In the genomic region with DNA sequence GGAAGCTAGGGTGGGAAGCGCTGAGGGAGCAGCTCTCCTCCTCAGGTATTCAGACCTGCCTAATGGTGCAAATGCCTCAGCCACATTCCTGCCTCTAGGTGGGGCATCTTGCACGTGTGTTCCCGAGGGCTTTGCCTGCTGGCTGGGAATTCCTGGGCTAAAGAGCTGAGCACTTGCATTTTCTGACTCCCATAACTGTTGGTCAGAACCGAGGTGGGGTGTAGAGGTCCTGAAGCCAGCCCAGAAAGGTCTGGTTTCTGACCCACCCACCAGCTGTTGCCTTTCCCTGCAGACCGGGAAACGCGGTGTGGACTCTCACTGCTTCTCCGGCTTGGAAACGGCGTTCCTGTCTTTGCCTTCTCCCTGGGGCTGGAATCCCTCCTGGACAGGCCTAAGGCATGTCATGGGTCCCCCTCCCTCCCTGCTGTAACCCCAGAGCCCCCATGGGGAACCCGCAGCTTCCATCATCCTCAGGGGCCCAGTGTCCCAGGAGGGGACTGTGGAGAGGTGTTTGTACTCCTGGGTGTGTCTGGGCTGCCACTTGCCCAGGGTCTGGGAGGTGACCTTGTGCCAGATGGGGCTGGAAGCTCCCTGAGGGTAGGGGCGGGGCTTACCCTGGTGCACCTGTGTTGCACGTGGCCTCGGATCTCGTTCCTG, we compare ENCODE assay signal across 9 cellular contexts. TPM values are rescaled to one million over a fixed set of nuclear protein-coding genes. Genes with fewer than 3 reads are reported as not detected.
DNase-seq lines count a peak whose midpoint lies in the region; ATAC-seq, FAIRE-seq and TF ChIP-seq lines count a peak whose summit lies in the region.
"Had no signal": no experiment of that assay in that cellular context is flagged by ENCODE, and none has a peak within 500 bp of the region (broad histone marks: within the 10 kb centered on the region; RNA-seq: fewer than 3 reads in every experiment).

No MANE protein-coding gene starts in this region.

- H3K9me3 ChIP-seq in SJCRH30 (replicated peaks), result peaks cover 4% of the 10 kb centered on the region
- no peaks in the 10 kb centered on the region for H3K9me3 ChIP-seq in pancreas

- peak; percentile 75 for ATAC-seq in foreskin keratinocyte
- peak; percentile 90 to 96 (median 94) for ATAC-seq in pancreas
- no peak for ATAC-seq in HG02798 (IDR thresholded peaks at IDR 0.05; ENCODE audit: poor library complexity, unreplicated experiment)

- WGBS in pancreas, 2 donors, result 29 to 33% methylated on average over 15 of the region's 15 CpGs

- H3K27ac ChIP-seq in SJCRH30 (no peak overlapping the region), foreskin keratinocyte (no peak overlapping the region), pancreas (peak overlapping the region; percentile 7 to 56 (median 42))

- peak; percentile 95 for TF ChIP-seq CTCF in foreskin keratinocyte (conservative IDR thresholded peaks at IDR 0.05)
- peak; percentile 73 to 85 (median 78) for TF ChIP-seq CTCF in pancreas (IDR thresholded peaks at IDR 0.05)

- no peaks in the 10 kb centered on the region for H3K36me3 ChIP-seq in SJCRH30
- H3K36me3 ChIP-seq in pancreas, result no peaks in the 10 kb centered on the region

- FAIRE-seq in pancreas (lab: Jason Lieb, UNC), result no peak
- FAIRE-seq: colon had no signal

- H3K4me1 ChIP-seq in SJCRH30, result peaks cover 7% of the 10 kb centered on the region
- H3K4me1 ChIP-seq in foreskin keratinocyte, result no peaks in the 10 kb centered on the region
- H3K4me1 ChIP-seq in pancreas, result peaks cover 0 to 12% (median 0%) of the 10 kb centered on the region in 3 donors

- DNase-seq in AG08395 (ENCODE audit: low spot score), result peak; percentile 77
- peak; percentile 45 for DNase-seq in HCEC 1CT
- peak; percentile 62 to 75 for DNase-seq in SJCRH30
- peak; percentile 48 to 70 for DNase-seq in foreskin keratinocyte
- peak in 5 of 6 donors; percentile 74 to 87 (median 82) for DNase-seq in pancreas
- no peak for DNase-seq in GM19240 (ENCODE audit: insufficient read length, low spot score)
- DNase-seq in GF-D8 (lab: John Stamatoyannopoulos, UW), result no peak

- H3K27me3 ChIP-seq in SJCRH30 (no peaks in the 10 kb centered on the region), foreskin keratinocyte (peaks cover 4% of the 10 kb centered on the region), pancreas (no peaks in the 10 kb centered on the region)

- intact Hi-C loops in pancreas (cut with DNase I), result no loop called here

- no peak overlapping the region for H3K4me3 ChIP-seq in SJCRH30
- no peak overlapping the region for H3K4me3 ChIP-seq in pancreas

RNA-seq across cellular contexts. Expression of a gene that starts 24.0 kb away (rescaled TPM):
- 0.30 and 0.40 TPM in 2 replicates for total RNA-seq in SJCRH30 (2014; rRNA removed; shearing (Covaris generic))
- total RNA-seq in foreskin keratinocyte (not detected in 2 replicates), pancreas (1 to 10 TPM in 3 of 6 donors, under 1 TPM in 3; 0.47 to 6.2 (median 1.2) TPM)
- polyA plus RNA-seq in foreskin keratinocyte (not detected in 2 replicates), pancreas (1 to 10 TPM in 1 of 2 donors, under 1 TPM in 1; 0.33 to 1.5 TPM)

Comparison
In these comparisons a context has a peak if more than half of its experiments do, and no peak if none do; other contexts are left out.
1. DNase-seq: peak in AG08395 (single experiment), HCEC 1CT (single experiment), SJCRH30 (2 of 2), foreskin keratinocyte (2 of 2) and pancreas (5 of 6); none in GM19240 (single experiment) and GF-D8 (single experiment).
2. H3K27ac ChIP-seq: peak in pancreas (4 of 4); none in SJCRH30 (single experiment) and foreskin keratinocyte (single experiment).